In the genomic region with DNA sequence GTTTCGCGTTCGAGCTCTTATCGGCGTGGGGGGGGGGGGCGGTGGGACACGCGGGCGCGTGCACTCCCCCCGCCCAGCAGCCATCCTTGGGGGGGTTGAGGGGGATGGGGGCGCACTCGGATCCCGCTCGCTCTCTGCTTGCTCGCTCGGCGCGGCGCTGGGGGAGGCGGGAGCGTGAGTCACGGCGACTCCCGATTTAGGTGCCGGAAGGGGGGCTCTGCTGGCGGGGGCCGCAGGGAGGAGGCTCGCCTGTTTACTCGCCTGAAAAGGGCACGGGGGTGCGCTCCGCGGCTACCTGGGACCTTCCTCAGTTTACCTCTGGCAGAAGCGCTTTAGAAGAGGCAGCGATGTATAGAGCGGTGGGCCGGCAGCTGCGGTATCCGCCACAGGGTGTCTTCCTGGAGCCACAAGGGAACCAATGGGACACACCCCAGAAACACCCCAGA, we compare ENCODE assay signal across 8 cellular contexts. TPM values are rescaled to one million over a fixed set of nuclear protein-coding genes. Genes with fewer than 3 reads are reported as not detected.
A peak's percentile ranks its signal among the peaks of the same experiment; 100 is the strongest.
DNase-seq lines count a peak whose midpoint lies in the region; ATAC-seq and TF ChIP-seq lines count a peak whose summit lies in the region.

No MANE protein-coding gene starts in this region.

- H3K4me1 Mint-ChIP-seq in GM23338, result peaks cover 21% of the 10 kb centered on the region
- peaks cover 62% of the 10 kb centered on the region for H3K4me1 Mint-ChIP-seq in activated T-cell treated with anti-CD3 and anti-CD28 coated beads, Interleukin-2, amount 50 U/mL, for 24 hours (ENCODE audit: low read depth)

- H3K9me3 Mint-ChIP-seq in GM23338, result peaks cover 5% of the 10 kb centered on the region; the same call in 1 of the 3 replicates
- H3K9me3 Mint-ChIP-seq in activated T-cell treated with anti-CD3 and anti-CD28 coated beads, Interleukin-2, amount 50 U/mL, for 24 hours, result no peaks in the 10 kb centered on the region

- peaks cover 84% of the 10 kb centered on the region for H3K27me3 Mint-ChIP-seq in GM23338 (ENCODE audit: insufficient read depth, low read depth, poor library complexity)
- H3K27me3 Mint-ChIP-seq in activated T-cell treated with anti-CD3 and anti-CD28 coated beads, Interleukin-2, amount 50 U/mL, for 24 hours, result peaks cover 63% of the 10 kb centered on the region

- ATAC-seq in GM23338 (peak; percentile 1; the same call in 2 of the 3 replicates), GM18517 (IDR thresholded peaks at IDR 0.05; ENCODE audit: unreplicated experiment) (no peak)

- CTCF ChIA-PET in GM10248 (lab: Yijun Ruan, JAX), result interaction anchor here (1.8 to 29.5 kb wide), 4 partner anchors 5 to 140 kb away, joined by 4 to 979 read pairs (median 492); partner anchors contain the start of genes CDC37 and PDE4A

- no peak overlapping the region for H3K27ac Mint-ChIP-seq in GM23338
- H3K27ac Mint-ChIP-seq in activated T-cell treated with anti-CD3 and anti-CD28 coated beads, Interleukin-2, amount 50 U/mL, for 24 hours, result peak overlapping the region; percentile 82

- H3K4me3 ChIP-seq in GM23338, result peak overlapping the region; percentile 78

- H3K4me3 Mint-ChIP-seq in GM23338, result peak overlapping the region; percentile 84
- H3K4me3 Mint-ChIP-seq in activated T-cell treated with anti-CD3 and anti-CD28 coated beads, Interleukin-2, amount 50 U/mL, for 24 hours, result peak overlapping the region; percentile 77

- H3F3A ChIP-seq in GM23338 (replicated peaks; ENCODE audit: low read depth), result peaks cover 30% of the 10 kb centered on the region; the same call in 1 of the 2 replicates

- DNase-seq in AG08396 (ENCODE audit: low spot score) (peak; percentile 52), GM23338 (ENCODE audit: low spot score) (no peak), iPS-NIHi11 (ENCODE audit: low spot score) (peak; percentile 17), GM10248 (ENCODE audit: extremely low spot score) (no peak), retina (no peak), RKO (ENCODE audit: low spot score) (no peak)
- DNase-seq in activated T-cell treated with anti-CD3 and anti-CD28 coated beads, Interleukin-2, amount 50 U/mL, for 24 hours, result peak; percentile 72

- H3K79me2 ChIP-seq in GM23338 (replicated peaks; ENCODE audit: insufficient read depth), result no peaks in the 10 kb centered on the region

- no peak for TF ChIP-seq CTCF in GM23338 (conservative IDR thresholded peaks at IDR 0.05; ENCODE audit: low read depth in 2 of 2)
- no peak for TF ChIP-seq CTCF in GM10248 (IDR thresholded peaks at IDR 0.05; ENCODE audit: control extremely low read depth, extremely low read depth, low read depth, missing control alignments)

- peak overlapping the region; percentile 93 for H2AFZ ChIP-seq in GM23338

- H3K36me3 ChIP-seq in GM23338 (ENCODE audit: insufficient read depth), result no peaks in the 10 kb centered on the region

- no peaks in the 10 kb centered on the region for H3K36me3 Mint-ChIP-seq in GM23338 (ENCODE audit: low read depth)
- no peaks in the 10 kb centered on the region for H3K36me3 Mint-ChIP-seq in activated T-cell treated with anti-CD3 and anti-CD28 coated beads, Interleukin-2, amount 50 U/mL, for 24 hours (ENCODE audit: low read depth)

- peaks cover 95% of the 10 kb centered on the region for H3K27me3 ChIP-seq in GM23338 (ENCODE audit: insufficient read depth)

- peak overlapping the region; percentile 99 for H3K4me2 ChIP-seq in GM23338

- H3K4me1 ChIP-seq in GM23338 (ENCODE audit: insufficient read depth), result peaks cover 25% of the 10 kb centered on the region

- no peak overlapping the region for H3K27ac ChIP-seq in GM23338 (ENCODE audit: low read depth)

- POLR2A ChIA-PET in GM10248 (lab: Yijun Ruan, JAX), result interaction anchor here (0.6 to 1.4 kb wide), 2 partner anchors 9 to 313 kb away, joined by 3 to 13 read pairs; no protein-coding TSS in a partner anchor

- H4K20me1 ChIP-seq in GM23338 (replicated peaks; ENCODE audit: insufficient read depth), result no peaks in the 10 kb centered on the region

- H3K9me2 ChIP-seq in GM23338 (ENCODE audit: insufficient read depth), result no peaks in the 10 kb centered on the region

TF ChIP-seq in GM23338, 12 proteins besides CTCF, POLR2A, EP300 and RAD21 (continues in another document):
- TF ChIP-seq, protein P1, sequence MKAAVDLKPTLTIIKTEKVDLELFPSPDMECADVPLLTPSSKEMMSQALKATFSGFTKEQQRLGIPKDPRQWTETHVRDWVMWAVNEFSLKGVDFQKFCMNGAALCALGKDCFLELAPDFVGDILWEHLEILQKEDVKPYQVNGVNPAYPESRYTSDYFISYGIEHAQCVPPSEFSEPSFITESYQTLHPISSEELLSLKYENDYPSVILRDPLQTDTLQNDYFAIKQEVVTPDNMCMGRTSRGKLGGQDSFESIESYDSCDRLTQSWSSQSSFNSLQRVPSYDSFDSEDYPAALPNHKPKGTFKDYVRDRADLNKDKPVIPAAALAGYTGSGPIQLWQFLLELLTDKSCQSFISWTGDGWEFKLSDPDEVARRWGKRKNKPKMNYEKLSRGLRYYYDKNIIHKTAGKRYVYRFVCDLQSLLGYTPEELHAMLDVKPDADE (IDR thresholded peaks at IDR 0.05), result no peak
- no peak for TF ChIP-seq JUNB (IDR thresholded peaks at IDR 0.05; ENCODE audit: unreplicated experiment)
- TF ChIP-seq, protein P2, sequence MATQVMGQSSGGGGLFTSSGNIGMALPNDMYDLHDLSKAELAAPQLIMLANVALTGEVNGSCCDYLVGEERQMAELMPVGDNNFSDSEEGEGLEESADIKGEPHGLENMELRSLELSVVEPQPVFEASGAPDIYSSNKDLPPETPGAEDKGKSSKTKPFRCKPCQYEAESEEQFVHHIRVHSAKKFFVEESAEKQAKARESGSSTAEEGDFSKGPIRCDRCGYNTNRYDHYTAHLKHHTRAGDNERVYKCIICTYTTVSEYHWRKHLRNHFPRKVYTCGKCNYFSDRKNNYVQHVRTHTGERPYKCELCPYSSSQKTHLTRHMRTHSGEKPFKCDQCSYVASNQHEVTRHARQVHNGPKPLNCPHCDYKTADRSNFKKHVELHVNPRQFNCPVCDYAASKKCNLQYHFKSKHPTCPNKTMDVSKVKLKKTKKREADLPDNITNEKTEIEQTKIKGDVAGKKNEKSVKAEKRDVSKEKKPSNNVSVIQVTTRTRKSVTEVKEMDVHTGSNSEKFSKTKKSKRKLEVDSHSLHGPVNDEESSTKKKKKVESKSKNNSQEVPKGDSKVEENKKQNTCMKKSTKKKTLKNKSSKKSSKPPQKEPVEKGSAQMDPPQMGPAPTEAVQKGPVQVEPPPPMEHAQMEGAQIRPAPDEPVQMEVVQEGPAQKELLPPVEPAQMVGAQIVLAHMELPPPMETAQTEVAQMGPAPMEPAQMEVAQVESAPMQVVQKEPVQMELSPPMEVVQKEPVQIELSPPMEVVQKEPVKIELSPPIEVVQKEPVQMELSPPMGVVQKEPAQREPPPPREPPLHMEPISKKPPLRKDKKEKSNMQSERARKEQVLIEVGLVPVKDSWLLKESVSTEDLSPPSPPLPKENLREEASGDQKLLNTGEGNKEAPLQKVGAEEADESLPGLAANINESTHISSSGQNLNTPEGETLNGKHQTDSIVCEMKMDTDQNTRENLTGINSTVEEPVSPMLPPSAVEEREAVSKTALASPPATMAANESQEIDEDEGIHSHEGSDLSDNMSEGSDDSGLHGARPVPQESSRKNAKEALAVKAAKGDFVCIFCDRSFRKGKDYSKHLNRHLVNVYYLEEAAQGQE (IDR thresholded peaks at IDR 0.05; ENCODE audit: unreplicated experiment), result no peak
- TF ChIP-seq NANOG (IDR thresholded peaks at IDR 0.05; ENCODE audit: borderline replicate concordance), result no peak
- no peak for TF ChIP-seq ZNF331 (CRISPR knock-in tag; IDR thresholded peaks at IDR 0.05; ENCODE audit: low read depth)
- TF ChIP-seq STAT1 (IDR thresholded peaks at IDR 0.05; ENCODE audit: unreplicated experiment), result no peak
- no peak for TF ChIP-seq POLR2AphosphoS5 (IDR thresholded peaks at IDR 0.05; ENCODE audit: low read depth)
- no peak for TF ChIP-seq ZNF114 (CRISPR knock-in tag; IDR thresholded peaks at IDR 0.05)
- no peak for TF ChIP-seq EZH2 (IDR thresholded peaks at IDR 0.05; ENCODE audit: low read depth, unreplicated experiment)
- TF ChIP-seq EZH2phosphoT487 (IDR thresholded peaks at IDR 0.05; ENCODE audit: unreplicated experiment), result no peak

RNA-seq across cellular contexts. Expression of gene PDE4A, which starts 1.1 kb away (rescaled TPM):
- 5.2 and 5.4 TPM in 2 replicates for total RNA-seq in GM23338 (2014; rRNA removed; shearing (Covaris generic))
- 5.2 and 5.4 TPM in 2 replicates for polyA plus RNA-seq in GM23338 (2016; fragmentation: Nextera tagmentation; extraction: Ambion mirVana)

RNA-seq across cellular contexts. Expression of gene CDC37, which starts 15.9 kb away (rescaled TPM):
- 163 and 183 TPM in 2 replicates for total RNA-seq in GM23338 (2014; rRNA removed; shearing (Covaris generic))
- 270 and 280 TPM in 2 replicates for polyA plus RNA-seq in GM23338 (2016; fragmentation: Nextera tagmentation; extraction: Ambion mirVana)

RNA-seq across cellular contexts. Expression of gene TYK2, which starts 38.9 kb away (rescaled TPM):
- 22.2 and 29.1 TPM in 2 replicates for total RNA-seq in GM23338 (2014; rRNA removed; shearing (Covaris generic))
- 30.7 and 35.9 TPM in 2 replicates for polyA plus RNA-seq in GM23338 (2016; fragmentation: Nextera tagmentation; extraction: Ambion mirVana)

Comparison
In these comparisons a context has a peak if more than half of its experiments do, and no peak if none do; other contexts are left out.
1. DNase-seq: peak in AG08396 (single experiment), activated T-cell treated with anti-CD3 and anti-CD28 coated beads, Interleukin-2, amount 50 U/mL, for 24 hours (single experiment) and iPS-NIHi11 (single experiment); none in GM23338 (single experiment), GM10248 (single experiment), retina (single experiment) and RKO (single experiment).